Comparison of ENCODE assay signal across 9 cellular contexts in the genomic region with DNA sequence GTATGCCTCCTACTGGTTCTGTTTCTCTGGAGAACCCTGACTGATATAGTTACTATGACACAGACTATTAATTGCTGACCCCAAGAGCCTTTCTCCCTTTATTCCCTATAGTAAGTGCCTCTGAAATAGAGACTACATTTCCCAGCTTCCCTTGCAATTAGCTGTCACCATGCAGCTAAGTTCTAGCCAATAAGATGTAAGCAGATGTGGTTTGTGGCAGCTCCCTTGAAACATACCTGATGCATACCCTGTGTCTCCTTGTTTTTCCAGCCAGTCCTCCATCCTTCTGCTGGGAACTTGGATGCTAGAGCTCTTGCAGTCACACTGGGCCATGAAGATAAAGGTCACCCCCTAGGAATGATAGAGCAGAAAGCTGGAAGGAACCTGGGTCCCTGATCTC. TPM values are rescaled to one million over a fixed set of nuclear protein-coding genes. Genes with fewer than 3 reads are reported as not detected.
DNase-seq lines count a peak whose midpoint lies in the region; ATAC-seq and TF ChIP-seq lines count a peak whose summit lies in the region.
"Had no signal": no experiment of that assay in that cellular context is flagged by ENCODE, and none has a peak within 500 bp of the region (broad histone marks: within the 10 kb centered on the region; RNA-seq: fewer than 3 reads in every experiment).

No MANE protein-coding gene starts in this region.

- no peak overlapping the region for H3K27ac ChIP-seq in mammary epithelial cell (ENCODE audit: insufficient read depth, low read depth, low read length)
- H3K27ac ChIP-seq in tibial nerve, result no peak overlapping the region

- H3K4me1 Mint-ChIP-seq in MCF 10A (ENCODE audit: insufficient read depth, unreplicated experiment) (no peaks in the 10 kb centered on the region), activated B cell treated with CpG ODN at 0.5 μM for 24 hours (no peaks in the 10 kb centered on the region)
- H3K4me1 Mint-ChIP-seq in stimulated activated effector memory CD8-positive, alpha-beta T cell treated with anti-CD3 and anti-CD28 coated beads, Interleukin-12 subunit alpha, Interleukin-12 subunit beta, amount 100 ng/mL, for 72 hours, result peaks cover 6% of the 10 kb centered on the region

- CTCF ChIA-PET in mammary epithelial cell (lab: Charles Lee; ENCODE audit: low non-redundant PET) (no interaction called here), MCF 10A (lab: Yijun Ruan, JAX) (interaction anchor here (1.4 kb wide), 1 partner anchor 40 kb away, joined by 6 read pairs; a partner anchor contains a TSS), activated B cell treated with CpG ODN at 0.5 μM for 24 hours (lab: Charles Lee) (no interaction called here)

- H3K27ac Mint-ChIP-seq in MCF 10A (ENCODE audit: low read depth, unreplicated experiment) (no peak overlapping the region), activated B cell treated with CpG ODN at 0.5 μM for 24 hours (no peak overlapping the region)
- no peak overlapping the region for H3K27ac Mint-ChIP-seq in stimulated activated effector memory CD8-positive, alpha-beta T cell treated with anti-CD3 and anti-CD28 coated beads, Interleukin-12 subunit alpha, Interleukin-12 subunit beta, amount 100 ng/mL, for 72 hours
- H3K27ac Mint-ChIP-seq: T-helper 1 cell treated with Interleukin-12 subunit alpha and Interleukin-12 subunit beta and Interleukin-4 antibody, amounts not matched to agents 30 μg/mL and 1 μg/mL, for 36 hours had no signal

- dilution Hi-C loops in mammary epithelial cell (cut with HindIII; ENCODE audit: low sequenced_read_pairs), result no loop called here

- TF ChIP-seq POLR2A in tibial nerve (IDR thresholded peaks at IDR 0.05), result no peak

- no peaks in the 10 kb centered on the region for H3K9me3 Mint-ChIP-seq in MCF 10A (ENCODE audit: unreplicated experiment)
- H3K9me3 Mint-ChIP-seq in activated B cell treated with CpG ODN at 0.5 μM for 24 hours, result no peaks in the 10 kb centered on the region
- H3K9me3 Mint-ChIP-seq in stimulated activated effector memory CD8-positive, alpha-beta T cell treated with anti-CD3 and anti-CD28 coated beads, Interleukin-12 subunit alpha, Interleukin-12 subunit beta, amount 100 ng/mL, for 72 hours, result no peaks in the 10 kb centered on the region
- H3K9me3 Mint-ChIP-seq: T-helper 1 cell treated with Interleukin-12 subunit alpha and Interleukin-12 subunit beta and Interleukin-4 antibody, amounts not matched to agents 30 μg/mL and 1 μg/mL, for 36 hours had no signal

- H3K9me3 ChIP-seq in mammary epithelial cell (replicated peaks; ENCODE audit: insufficient read depth, low read length) (no peaks in the 10 kb centered on the region), tibial nerve (no peaks in the 10 kb centered on the region)

- H3K27me3 ChIP-seq in mammary epithelial cell (ENCODE audit: insufficient read depth, low read length), result no peaks in the 10 kb centered on the region
- no peaks in the 10 kb centered on the region for H3K27me3 ChIP-seq in tibial nerve

- TF ChIP-seq EP300 in tibial nerve (IDR thresholded peaks at IDR 0.05), result no peak

- H3K27me3 Mint-ChIP-seq in MCF 10A (ENCODE audit: insufficient read depth, unreplicated experiment), result no peaks in the 10 kb centered on the region
- no peaks in the 10 kb centered on the region for H3K27me3 Mint-ChIP-seq in activated B cell treated with CpG ODN at 0.5 μM for 24 hours

- no peak overlapping the region for H3K9ac ChIP-seq in mammary epithelial cell (ENCODE audit: insufficient read depth, low read length)

- TF ChIP-seq CTCF in mammary epithelial cell (conservative IDR thresholded peaks at IDR 0.05 in 1 of 2, IDR thresholded peaks at IDR 0.05 in 1 of 2; ENCODE audit: extremely low read depth in 1 of 2, insufficient read depth in 1 of 2, low read depth in 1 of 2, low read length in 2 of 2) (no peak), MCF 10A (IDR thresholded peaks at IDR 0.05; ENCODE audit: unreplicated experiment) (no peak), activated B cell treated with CpG ODN at 0.5 μM for 24 hours (IDR thresholded peaks at IDR 0.05) (no peak), tibial nerve (IDR thresholded peaks at IDR 0.05) (no peak)

- intact Hi-C loops in mammary epithelial cell (cut with micrococcal nuclease) (no loop called here), MCF 10A (cut with micrococcal nuclease) (no loop called here), activated B cell treated with CpG ODN at 0.5 μM for 24 hours (cut with micrococcal nuclease) (no loop called here)

- H3K4me1 ChIP-seq in mammary epithelial cell (ENCODE audit: insufficient read depth, low read length) (no peaks in the 10 kb centered on the region), tibial nerve (no peaks in the 10 kb centered on the region)

- H3K4me3 ChIP-seq in mammary epithelial cell (replicated peaks in 1 of 3; ENCODE audit: insufficient read depth in 1 of 3, low read depth in 2 of 3, low read length in 3 of 3) (no peak overlapping the region), tibial nerve (no peak overlapping the region)

- H4K20me1 ChIP-seq in mammary epithelial cell (ENCODE audit: insufficient read depth, low read length), result no peaks in the 10 kb centered on the region

- POLR2A ChIA-PET in MCF 10A (lab: Yijun Ruan, JAX), result interaction anchor here (0.5 to 4.7 kb wide), 4 partner anchors 9 to 301 kb away, joined by 3 to 42 read pairs (median 4); a partner anchor contains a TSS
- POLR2A ChIA-PET in activated B cell treated with CpG ODN at 0.5 μM for 24 hours (lab: Charles Lee), result no interaction called here

- H3K4me3 Mint-ChIP-seq in MCF 10A (ENCODE audit: unreplicated experiment) (no peak overlapping the region), activated B cell treated with CpG ODN at 0.5 μM for 24 hours (no peak overlapping the region)
- no peak overlapping the region for H3K4me3 Mint-ChIP-seq in stimulated activated effector memory CD8-positive, alpha-beta T cell treated with anti-CD3 and anti-CD28 coated beads, Interleukin-12 subunit alpha, Interleukin-12 subunit beta, amount 100 ng/mL, for 72 hours
- H3K4me3 Mint-ChIP-seq: T-helper 1 cell treated with Interleukin-12 subunit alpha and Interleukin-12 subunit beta and Interleukin-4 antibody, amounts not matched to agents 30 μg/mL and 1 μg/mL, for 36 hours had no signal

- ATAC-seq in HG03280 (IDR thresholded peaks at IDR 0.05; ENCODE audit: unreplicated experiment) (peak; percentile 68), activated B cell treated with CpG ODN at 0.5 μM for 24 hours (ENCODE audit: low read depth) (peak; percentile 28), left lobe of liver (no peak)
- ATAC-seq in stimulated activated effector memory CD8-positive, alpha-beta T cell treated with anti-CD3 and anti-CD28 coated beads, Interleukin-12 subunit alpha, Interleukin-12 subunit beta, amount 100 ng/mL, for 72 hours, result peak; percentile 51

- H2AFZ ChIP-seq in mammary epithelial cell (ENCODE audit: low read depth, low read length), result no peak overlapping the region

- no TSS peak for BruUV-seq in mammary epithelial cell (replicated peaks; lab: Mats Ljungman, UMichigan)
- BruUV-seq in MCF 10A (replicated peaks; lab: Mats Ljungman, UMichigan), result no TSS peak

- H3K4me2 ChIP-seq in mammary epithelial cell (ENCODE audit: insufficient read depth, low read depth, low read length), result no peak overlapping the region

- DNase-seq in mammary epithelial cell, result peak; percentile 25
- DNase-seq in MCF 10A (ENCODE audit: unreplicated experiment), result no peak
- DNase-seq in activated B cell treated with CpG ODN at 0.5 μM for 24 hours, result no peak
- DNase-seq in stimulated activated effector memory CD8-positive, alpha-beta T cell treated with anti-CD3 and anti-CD28 coated beads, Interleukin-12 subunit alpha, Interleukin-12 subunit beta, amount 100 ng/mL, for 72 hours (ENCODE audit: low spot score in 2 of 2), result no peak
- DNase-seq in tibial nerve (ENCODE audit: low spot score in 2 of 2), result no peak
- DNase-seq in left lobe of liver (ENCODE audit: low spot score), result no peak
- DNase-seq in GDM1 (lab: John Stamatoyannopoulos, UW), result no peak

- no peaks in the 10 kb centered on the region for H3K36me3 ChIP-seq in mammary epithelial cell (ENCODE audit: insufficient read depth, low read length)
- no peaks in the 10 kb centered on the region for H3K36me3 ChIP-seq in tibial nerve

- no peaks in the 10 kb centered on the region for H3K36me3 Mint-ChIP-seq in MCF 10A (ENCODE audit: insufficient read depth, unreplicated experiment)
- H3K36me3 Mint-ChIP-seq in activated B cell treated with CpG ODN at 0.5 μM for 24 hours (ENCODE audit: low read depth), result no peaks in the 10 kb centered on the region
- no peaks in the 10 kb centered on the region for H3K36me3 Mint-ChIP-seq in stimulated activated effector memory CD8-positive, alpha-beta T cell treated with anti-CD3 and anti-CD28 coated beads, Interleukin-12 subunit alpha, Interleukin-12 subunit beta, amount 100 ng/mL, for 72 hours

- in situ Hi-C loops in mammary epithelial cell (cut with MboI; ENCODE audit: low sequenced_read_pairs in 2 of 2), result no loop called here

- no peaks in the 10 kb centered on the region for H3K79me2 ChIP-seq in mammary epithelial cell (ENCODE audit: insufficient read depth, low read length)

RNA-seq across cellular contexts. Expression of a gene that starts 9.7 kb away (rescaled TPM):
- total RNA-seq in mammary epithelial cell (100 to 1,000 TPM; 101 to 121 TPM), MCF 10A (2022) (110 and 119 TPM in 2 replicates), activated B cell treated with CpG ODN at 0.5 μM for 24 hours (80.3 and 90.2 TPM in 2 replicates), tibial nerve (100 to 1,000 TPM; 167 to 286 (median 236) TPM), left lobe of liver (15.8 TPM)
- polyA plus RNA-seq in mammary epithelial cell, result 57.2 TPM
- 178 TPM for polyA minus RNA-seq in mammary epithelial cell

RNA-seq across cellular contexts. Expression of a gene that starts 40.0 kb away (rescaled TPM):
- total RNA-seq in mammary epithelial cell (10 to 100 TPM; 12.1 to 12.5 TPM), MCF 10A (2022) (18.9 and 26.1 TPM in 2 replicates), activated B cell treated with CpG ODN at 0.5 μM for 24 hours (4.5 and 5.7 TPM in 2 replicates), tibial nerve (10 to 100 TPM in 3 of 4 donors, 1 to 10 TPM in 1; 9.0 to 16.1 (median 12.2) TPM), left lobe of liver (12.1 TPM)
- polyA plus RNA-seq in mammary epithelial cell, result 8.3 TPM
- 22.0 TPM for polyA minus RNA-seq in mammary epithelial cell
